ENCODE assay signal across 8 cellular contexts in the genomic region with DNA sequence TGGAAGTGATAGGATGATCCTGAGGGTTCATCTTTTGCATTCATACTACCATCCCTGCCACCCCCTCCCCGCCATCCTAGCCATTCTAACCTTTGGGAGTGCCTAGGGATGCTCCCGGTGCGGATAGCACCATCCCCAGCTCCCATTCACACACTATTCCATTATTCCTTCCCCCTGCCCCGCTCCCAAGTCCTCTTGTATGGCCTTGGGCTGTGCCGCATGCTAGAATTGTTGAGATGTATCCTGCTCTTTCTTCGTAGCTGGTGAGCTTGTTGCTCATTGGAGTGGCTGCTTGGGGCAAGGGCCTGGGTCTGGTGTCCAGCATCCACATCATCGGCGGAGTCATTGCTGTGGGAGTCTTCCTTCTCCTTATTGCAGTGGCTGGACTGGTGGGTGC. TPM values are rescaled to one million over a fixed set of nuclear protein-coding genes. Genes with fewer than 3 reads are reported as not detected.
DNase-seq lines count a peak whose midpoint lies in the region; ATAC-seq and TF ChIP-seq lines count a peak whose summit lies in the region.

No MANE protein-coding gene starts in this region.

- no CpG with 5 or more reads among the region's 8 CpGs for WGBS in H9 (ENCODE audit: extremely low coverage, insufficient read length, low lambda C conversion rate)

- peaks cover 36% of the 10 kb centered on the region for H3K36me3 ChIP-seq in skeletal muscle satellite cell (ENCODE audit: insufficient read depth, low read length)

- H3K4me3 Mint-ChIP-seq in H9 (peak overlapping the region; percentile 86 to 92), glutamatergic neuron (ENCODE audit: unreplicated experiment) (peak overlapping the region; percentile 92)

- H2BK120ac ChIP-seq in H9 (ENCODE audit: low read depth, low read length, poor library complexity, severe bottlenecking) = no peak overlapping the region

- H3K27me3 Mint-ChIP-seq in H9 (ENCODE audit: low read depth) (peaks cover 29% of the 10 kb centered on the region), glutamatergic neuron (ENCODE audit: unreplicated experiment) (peaks cover 17% of the 10 kb centered on the region)

- TF ChIP-seq CTCF in H9 (conservative IDR thresholded peaks at IDR 0.05) = no peak
- TF ChIP-seq CTCF in WI38 (IDR thresholded peaks at IDR 0.05; ENCODE audit: low read depth, low read length) = no peak
- no peak for TF ChIP-seq CTCF in glutamatergic neuron (IDR thresholded peaks at IDR 0.05; ENCODE audit: partially characterized antibody, unreplicated experiment)

- no peak overlapping the region for H2BK5ac ChIP-seq in H9 (ENCODE audit: insufficient read length, low read length)

- H3K27me3 ChIP-seq in H9 (ENCODE audit: insufficient read depth, low read length) (peaks cover 10% of the 10 kb centered on the region), skeletal muscle satellite cell (ENCODE audit: control insufficient read depth, insufficient read depth, low read length) (peaks cover 20% of the 10 kb centered on the region)

- H4K8ac ChIP-seq in H9 (replicated peaks; ENCODE audit: insufficient read length, low read depth, low read length) = no peak overlapping the region

- no peaks in the 10 kb centered on the region for H3K9me3 ChIP-seq in H9 (ENCODE audit: control insufficient read depth, low read depth, low read length)
- H3K9me3 ChIP-seq in skeletal muscle satellite cell (replicated peaks; ENCODE audit: low read length) = no peaks in the 10 kb centered on the region

- no peak overlapping the region for H3K27ac ChIP-seq in H9 (ENCODE audit: insufficient read length, low read depth, low read length)

- no peak for DNase-seq in H9
- no peak for DNase-seq in glutamatergic neuron
- no peak for DNase-seq in NCI-H2081 (lab: John Stamatoyannopoulos, UW)
- DNase-seq in epidermal melanocyte (ENCODE audit: insufficient read length, low spot score) = no peak

- H2BK15ac ChIP-seq in H9 (ENCODE audit: low read depth, low read length) = no peak overlapping the region

- H3K79me1 ChIP-seq in H9 (ENCODE audit: insufficient read depth, low read depth, low read length, poor library complexity, severe bottlenecking) = no peaks in the 10 kb centered on the region

- no peak overlapping the region for H4K91ac ChIP-seq in H9 (ENCODE audit: insufficient read length, low read depth, low read length)

- H3K4me3 ChIP-seq in WI38 (ENCODE audit: low read depth, low read length) (peak overlapping the region; percentile 78), skeletal muscle satellite cell (ENCODE audit: low read length) (peak overlapping the region; percentile 87)

- H3K4ac ChIP-seq in H9 (ENCODE audit: low read depth, low read length) = no peak overlapping the region

- no peak overlapping the region for H3K56ac ChIP-seq in H9 (ENCODE audit: insufficient read length, low read depth, low read length)

- ATAC-seq in GM21786 (IDR thresholded peaks at IDR 0.05; ENCODE audit: unreplicated experiment) (no peak), HG03442 (IDR thresholded peaks at IDR 0.05; ENCODE audit: unreplicated experiment) (no peak)

- H3K9me3 Mint-ChIP-seq in H9 (no peaks in the 10 kb centered on the region), glutamatergic neuron (ENCODE audit: unreplicated experiment) (peaks cover 15% of the 10 kb centered on the region)

- no peak overlapping the region for H4K5ac ChIP-seq in H9 (ENCODE audit: insufficient read length, low read depth, low read length)

- H4K20me1 ChIP-seq in H9 (ENCODE audit: control insufficient read depth, insufficient read depth, insufficient read length) = no peaks in the 10 kb centered on the region

- H3K36me3 Mint-ChIP-seq in H9 (ENCODE audit: insufficient read depth in 1 of 3, low read depth in 3 of 3) (peaks cover 20 to 48% (median 45%) of the 10 kb centered on the region in 3 experiments; a peak in 6 of 7 replicates), glutamatergic neuron (ENCODE audit: unreplicated experiment) (peaks cover 3% of the 10 kb centered on the region)

- no peak overlapping the region for H2AK5ac ChIP-seq in H9 (ENCODE audit: insufficient read length, low read length)

- H2BK20ac ChIP-seq in H9 (ENCODE audit: low read depth, low read length, poor library complexity, severe bottlenecking) = no peak overlapping the region

- H3K14ac ChIP-seq in H9 (ENCODE audit: insufficient read depth, low read length) = no peak overlapping the region

- no peak overlapping the region for H2BK12ac ChIP-seq in H9 (ENCODE audit: insufficient read length, low read depth, low read length)

- peak overlapping the region; percentile 8 for H3K18ac ChIP-seq in H9 (ENCODE audit: insufficient read length, low read depth, low read length)

- no peak overlapping the region for H2AFZ ChIP-seq in H9 (ENCODE audit: low read length)

- H3K4me1 Mint-ChIP-seq in H9 (peaks cover 8 to 13% of the 10 kb centered on the region in 2 experiments; a peak in 3 of 4 replicates), glutamatergic neuron (ENCODE audit: low read depth, unreplicated experiment) (peaks cover 5% of the 10 kb centered on the region)

- H3K27ac Mint-ChIP-seq in H9 (peak overlapping the region; percentile 97 to 99 (median 99)), glutamatergic neuron (ENCODE audit: unreplicated experiment) (peak overlapping the region; percentile 96)

- no peak overlapping the region for H3K23ac ChIP-seq in H9 (ENCODE audit: insufficient read length, low read depth, low read length)

- H3K4me1 ChIP-seq in H9 (ENCODE audit: insufficient read depth, low read length) (peaks cover 2% of the 10 kb centered on the region; the same call in 1 of the 2 replicates), skeletal muscle satellite cell (ENCODE audit: control insufficient read depth, insufficient read depth, low read length) (peaks cover 12% of the 10 kb centered on the region)

- H3T11ph ChIP-seq in H9 (ENCODE audit: low read length) = no peak overlapping the region

- no peaks in the 10 kb centered on the region for H3K79me2 ChIP-seq in H9 (ENCODE audit: insufficient read depth, low read length)

- peaks cover 4% of the 10 kb centered on the region for H3K23me2 ChIP-seq in H9 (ENCODE audit: insufficient read length, low read depth, low read length, poor library complexity, severe bottlenecking)

- peak overlapping the region; percentile 39 for H3K9ac ChIP-seq in H9 (ENCODE audit: extremely low read depth, insufficient read length, low read length)
- H3K9ac ChIP-seq in skeletal muscle satellite cell (ENCODE audit: low read depth, low read length) = peak overlapping the region; percentile 96

- H3K4me2 ChIP-seq in H9 (ENCODE audit: insufficient read depth, insufficient read length, low read length) (peak overlapping the region; percentile 70), skeletal muscle satellite cell (ENCODE audit: low read length) (peak overlapping the region; percentile 94)

RNA-seq across cellular contexts. Expression of gene TSPAN31, which starts 0.6 kb away (rescaled TPM):
- total RNA-seq in H9 (2021) = 18.8 and 20.0 TPM in 2 replicates
- 27.2 TPM for total RNA-seq in glutamatergic neuron (ENCODE audit: unreplicated experiment)
- total RNA-seq in skeletal muscle satellite cell (2012; rRNA removed) = 31.4 and 38.4 TPM in 2 replicates

RNA-seq across cellular contexts. Expression of gene CDK4, which starts 6.6 kb away (rescaled TPM):
- total RNA-seq in H9 (2021) (217 and 218 TPM in 2 replicates), glutamatergic neuron (ENCODE audit: unreplicated experiment) (123 TPM)
- 157 and 178 TPM in 2 replicates for total RNA-seq in skeletal muscle satellite cell (2012; rRNA removed)

RNA-seq across cellular contexts. Expression of gene AGAP2, which starts 6.9 kb away (rescaled TPM):
- total RNA-seq in H9 (2021) (4.6 and 5.3 TPM in 2 replicates), glutamatergic neuron (ENCODE audit: unreplicated experiment) (45.5 TPM)
- total RNA-seq in skeletal muscle satellite cell (2012; rRNA removed) = 0.22 and 0.25 TPM in 2 replicates

RNA-seq across cellular contexts. Expression of gene MARCHF9, which starts 9.4 kb away (rescaled TPM):
- total RNA-seq in H9 (2021) (20.5 and 20.9 TPM in 2 replicates), glutamatergic neuron (ENCODE audit: unreplicated experiment) (26.7 TPM)
- total RNA-seq in skeletal muscle satellite cell (2012; rRNA removed) = 0.51 and 2.0 TPM in 2 replicates

RNA-seq across cellular contexts. Expression of gene CYP27B1, which starts 21.4 kb away (rescaled TPM):
- 6.1 and 6.5 TPM in 2 replicates for total RNA-seq in H9 (2021)
- total RNA-seq in glutamatergic neuron (ENCODE audit: unreplicated experiment) = 1.7 TPM
- 0.51 and 1.3 TPM in 2 replicates for total RNA-seq in skeletal muscle satellite cell (2012; rRNA removed)
